Comparison of ENCODE assay signal across 8 cellular contexts in the genomic region with DNA sequence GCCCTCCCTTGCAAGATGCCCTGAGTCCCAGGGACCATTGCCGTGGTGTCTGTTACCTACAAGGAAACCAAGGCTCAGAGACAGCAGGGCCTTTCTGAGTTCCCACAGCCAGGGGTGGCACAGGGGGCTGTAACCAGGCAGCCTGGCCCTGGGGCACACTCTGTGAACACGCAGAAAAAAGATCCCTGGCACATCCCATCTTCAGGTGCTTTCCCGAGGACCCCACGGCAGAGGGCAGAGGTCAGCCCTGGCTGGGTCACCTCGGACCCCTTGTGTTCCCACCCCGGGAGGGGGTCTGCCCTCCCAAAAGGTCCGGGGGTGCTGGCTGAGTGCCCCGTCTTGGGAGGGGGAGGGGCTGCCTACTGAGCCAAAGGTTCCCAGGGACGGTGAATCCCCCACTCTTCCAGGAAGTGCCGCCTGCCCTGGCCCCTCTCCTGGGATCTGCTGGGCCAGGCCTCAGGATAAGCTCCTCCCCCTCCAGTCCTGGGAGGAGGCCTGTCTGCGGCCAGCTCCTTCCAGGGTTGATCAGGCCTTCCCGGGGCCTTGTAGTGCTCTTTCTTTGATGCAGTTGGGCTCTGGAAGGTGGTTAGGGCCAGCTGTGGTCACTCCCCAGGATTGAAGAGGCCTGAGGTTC. TPM values are rescaled to one million over a fixed set of nuclear protein-coding genes. Genes with fewer than 3 reads are reported as not detected.
A peak's percentile ranks its signal among the peaks of the same experiment; 100 is the strongest.
DNase-seq lines count a peak whose midpoint lies in the region; ATAC-seq and TF ChIP-seq lines count a peak whose summit lies in the region.

No MANE protein-coding gene starts in this region.

- no peaks in the 10 kb centered on the region for H3K27me3 ChIP-seq in breast epithelium
- H3K27me3 ChIP-seq in iPS-20b (ENCODE audit: insufficient read depth, low read length), result no peaks in the 10 kb centered on the region
- H3K27me3 ChIP-seq in skeletal muscle satellite cell (ENCODE audit: control insufficient read depth, insufficient read depth, low read length), result no peaks in the 10 kb centered on the region

- no peaks in the 10 kb centered on the region for H3K9me3 ChIP-seq in breast epithelium
- no peaks in the 10 kb centered on the region for H3K9me3 ChIP-seq in iPS-20b (ENCODE audit: insufficient read depth, low read depth, low read length)
- H3K9me3 ChIP-seq in skeletal muscle satellite cell (replicated peaks; ENCODE audit: low read length), result no peaks in the 10 kb centered on the region

- DNase-seq in G401 (ENCODE audit: low spot score) (peak; percentile 65), breast epithelium (ENCODE audit: low spot score in 2 of 2) (no peak), activated gamma-delta T cell treated with Interleukin-2 at 50 U/mL for 16 hours (no peak)

- H3K4me3 ChIP-seq in breast epithelium, result peak overlapping the region in 1 of 3 donors; percentile 46
- no peak overlapping the region for H3K4me3 ChIP-seq in iPS-20b (ENCODE audit: low read length)
- no peak overlapping the region for H3K4me3 ChIP-seq in skeletal muscle satellite cell (ENCODE audit: low read length)

- TF ChIP-seq CTCF in breast epithelium (IDR thresholded peaks at IDR 0.05), result no peak

- H3K4me1 ChIP-seq in breast epithelium (peaks cover 25 to 44% of the 10 kb centered on the region in 2 donors), iPS-20b (ENCODE audit: insufficient read depth, low read length) (peaks cover 23% of the 10 kb centered on the region; the same call in 1 of the 2 replicates), skeletal muscle satellite cell (ENCODE audit: control insufficient read depth, insufficient read depth, low read length) (peaks cover 50% of the 10 kb centered on the region)

- H3K36me3 ChIP-seq in breast epithelium (no peaks in the 10 kb centered on the region), iPS-20b (ENCODE audit: insufficient read depth, low read depth, low read length) (no peaks in the 10 kb centered on the region), skeletal muscle satellite cell (ENCODE audit: insufficient read depth, low read length) (no peaks in the 10 kb centered on the region)

- intact Hi-C loops in breast epithelium (cut with DNase I; ENCODE audit: low total_unique reads), result loop anchor here (10.0 kb wide), 1 partner anchor 49 kb away; the partner anchor contains the start of gene TFAP4

- H3K9ac ChIP-seq in iPS-20b (ENCODE audit: low read depth, low read length) (peak overlapping the region; percentile 34; the same call in 1 of the 2 replicates), skeletal muscle satellite cell (ENCODE audit: low read depth, low read length) (peak overlapping the region; percentile 31)

- H3K4me2 ChIP-seq in skeletal muscle satellite cell (ENCODE audit: low read length), result peak overlapping the region; percentile 30

- in situ Hi-C loops in G401 (cut with HindIII; ENCODE audit: low sequenced_read_pairs), result no loop called here

- H3K27ac ChIP-seq in breast epithelium (peak overlapping the region; percentile 88 to 97), iPS-20b (ENCODE audit: low read length) (no peak overlapping the region)

- no peak for TF ChIP-seq POLR2A in breast epithelium (IDR thresholded peaks at IDR 0.05)

- ATAC-seq in HG03571 (IDR thresholded peaks at IDR 0.05; ENCODE audit: unreplicated experiment) (no peak), HG03439 (IDR thresholded peaks at IDR 0.05; ENCODE audit: unreplicated experiment) (no peak), GM18909 (IDR thresholded peaks at IDR 0.05; ENCODE audit: poor library complexity, unreplicated experiment) (no peak)

RNA-seq across cellular contexts. Expression of gene GLIS2, which starts 8.1 kb away (rescaled TPM):
- 0.44 and 0.80 TPM in 2 replicates for total RNA-seq in G401 (2014; rRNA removed; shearing (Covaris generic))
- total RNA-seq in breast epithelium, result 1 to 10 TPM in 2 of 3 donors, under 1 TPM in 1; 0.96 to 3.9 (median 1.5) TPM
- total RNA-seq in skeletal muscle satellite cell (2012; rRNA removed), result 1.5 and 2.0 TPM in 2 replicates

RNA-seq across cellular contexts. Expression of gene PAM16, which starts 27.2 kb away (rescaled TPM):
- total RNA-seq in G401 (2014; rRNA removed; shearing (Covaris generic)), result 68.3 and 83.9 TPM in 2 replicates
- 10 to 100 TPM; 24.9 to 52.4 (median 49.9) TPM for total RNA-seq in breast epithelium
- 37.8 and 62.3 TPM in 2 replicates for total RNA-seq in skeletal muscle satellite cell (2012; rRNA removed)

RNA-seq across cellular contexts. Expression of gene VASN, which starts 47.7 kb away (rescaled TPM):
- 9.9 and 14.4 TPM in 2 replicates for total RNA-seq in G401 (2014; rRNA removed; shearing (Covaris generic))
- 10 to 100 TPM; 14.8 to 28.5 (median 16.1) TPM for total RNA-seq in breast epithelium
- 137 and 165 TPM in 2 replicates for total RNA-seq in skeletal muscle satellite cell (2012; rRNA removed)

RNA-seq across cellular contexts. Expression of gene TFAP4, which starts 51.1 kb away (rescaled TPM):
- 14.5 and 38.3 TPM in 2 replicates for total RNA-seq in G401 (2014; rRNA removed; shearing (Covaris generic))
- total RNA-seq in breast epithelium, result 1 to 10 TPM; 4.6 to 7.2 (median 6.2) TPM
- 10.1 and 12.5 TPM in 2 replicates for total RNA-seq in skeletal muscle satellite cell (2012; rRNA removed)
